11 cellular contexts compared by ENCODE assay signal in the genomic region with DNA sequence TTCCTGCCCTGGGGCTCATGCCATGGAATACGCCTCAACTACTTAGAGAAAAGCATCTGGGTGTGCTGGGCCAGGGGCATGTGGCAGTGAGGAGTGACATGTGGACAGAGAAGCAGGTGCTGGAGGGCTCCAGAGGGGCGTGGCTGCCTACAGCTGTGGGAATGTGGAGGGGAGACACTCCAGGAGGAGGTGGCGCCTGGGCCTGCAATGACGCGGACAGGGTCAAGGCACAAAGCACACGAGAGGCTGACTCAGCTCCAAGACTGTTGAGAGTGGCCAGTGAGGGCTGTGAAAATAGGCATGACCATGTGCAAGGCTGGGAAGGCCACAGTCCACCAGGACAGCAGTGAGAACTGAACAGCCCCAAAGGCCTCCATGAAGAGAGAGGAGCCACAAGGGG. TPM values are rescaled to one million over a fixed set of nuclear protein-coding genes. Genes with fewer than 3 reads are reported as not detected.
DNase-seq lines count a peak whose midpoint lies in the region; ATAC-seq and TF ChIP-seq lines count a peak whose summit lies in the region.
"Had no signal": no experiment of that assay in that cellular context is flagged by ENCODE, and none has a peak within 500 bp of the region (broad histone marks: within the 10 kb centered on the region; RNA-seq: fewer than 3 reads in every experiment).

No MANE protein-coding gene starts in this region.

- DNase-seq in DMS53 (lab: John Stamatoyannopoulos, UW) (peak; percentile 37), DMS53 treated with DMSO at 0.1 percent for 48 hours (lab: John Stamatoyannopoulos, UW; ENCODE audit: unreplicated experiment) (no peak), activated B cell treated with CpG ODN at 0.5 μM for 24 hours (no peak), left ventricle myocardium inferior (no peak), C1 segment of cervical spinal cord (lab: John Stamatoyannopoulos, UW) (no peak)
- DNase-seq in stimulated activated naive B cell treated with anti-CD40 and anti-IgM and Interleukin-4, amounts not matched to agents 10 μg/mL and 1 μg/mL and 100 μg/mL, for 72 hours, result no peak
- no peak for DNase-seq in central memory CD4-positive, alpha-beta T cell
- DNase-seq: NCI-H748 treated with DMSO at 0.1 percent for 48 hours had no signal

- peaks cover 81% of the 10 kb centered on the region for H3K4me1 Mint-ChIP-seq in activated B cell treated with CpG ODN at 0.5 μM for 24 hours
- peaks cover 59 to 80% of the 10 kb centered on the region in 2 donors for H3K4me1 Mint-ChIP-seq in stimulated activated naive B cell treated with anti-CD40 and anti-IgM and Interleukin-4, amounts not matched to agents 10 μg/mL and 1 μg/mL and 100 μg/mL, for 72 hours

- peaks cover 42% of the 10 kb centered on the region for H3K36me3 ChIP-seq in left ventricle myocardium inferior
- H3K36me3 ChIP-seq: ovary had no signal

- peak overlapping the region; percentile 80 for H3K4me3 Mint-ChIP-seq in activated B cell treated with CpG ODN at 0.5 μM for 24 hours
- peak overlapping the region; percentile 78 to 79 for H3K4me3 Mint-ChIP-seq in stimulated activated naive B cell treated with anti-CD40 and anti-IgM and Interleukin-4, amounts not matched to agents 10 μg/mL and 1 μg/mL and 100 μg/mL, for 72 hours

- ATAC-seq in activated B cell treated with CpG ODN at 0.5 μM for 24 hours (ENCODE audit: low read depth) (no peak), HG02678 (IDR thresholded peaks at IDR 0.05; ENCODE audit: unreplicated experiment) (no peak)
- ATAC-seq in stimulated activated naive B cell treated with anti-CD40 and anti-IgM and Interleukin-4, amounts not matched to agents 10 μg/mL and 1 μg/mL and 100 μg/mL, for 72 hours (replicated peaks), result no peak

- peaks cover 56% of the 10 kb centered on the region for H3K36me3 Mint-ChIP-seq in activated B cell treated with CpG ODN at 0.5 μM for 24 hours (ENCODE audit: low read depth)
- peaks cover 61 to 71% of the 10 kb centered on the region in 2 donors for H3K36me3 Mint-ChIP-seq in stimulated activated naive B cell treated with anti-CD40 and anti-IgM and Interleukin-4, amounts not matched to agents 10 μg/mL and 1 μg/mL and 100 μg/mL, for 72 hours

- H3K4me3 ChIP-seq in left ventricle myocardium inferior, result no peak overlapping the region
- H3K4me3 ChIP-seq: ovary had no signal

- H3K27me3 Mint-ChIP-seq in activated B cell treated with CpG ODN at 0.5 μM for 24 hours, result no peaks in the 10 kb centered on the region
- no peaks in the 10 kb centered on the region for H3K27me3 Mint-ChIP-seq in stimulated activated naive B cell treated with anti-CD40 and anti-IgM and Interleukin-4, amounts not matched to agents 10 μg/mL and 1 μg/mL and 100 μg/mL, for 72 hours

- peaks cover 4% of the 10 kb centered on the region for H3K9me3 Mint-ChIP-seq in activated B cell treated with CpG ODN at 0.5 μM for 24 hours
- peaks cover 7 to 8% of the 10 kb centered on the region in 2 donors for H3K9me3 Mint-ChIP-seq in stimulated activated naive B cell treated with anti-CD40 and anti-IgM and Interleukin-4, amounts not matched to agents 10 μg/mL and 1 μg/mL and 100 μg/mL, for 72 hours

- intact Hi-C loops in activated B cell treated with CpG ODN at 0.5 μM for 24 hours (cut with micrococcal nuclease), result loop anchor here (5.0 kb wide), 2 partner anchors 236 to 356 kb away; a partner anchor contains a TSS
- intact Hi-C loops in left ventricle myocardium inferior (cut with micrococcal nuclease), result no loop called here

- H3K9me3 ChIP-seq in left ventricle myocardium inferior (replicated peaks), result no peaks in the 10 kb centered on the region
- H3K9me3 ChIP-seq: ovary had no signal

- peaks cover 82% of the 10 kb centered on the region for H3K4me1 ChIP-seq in left ventricle myocardium inferior

- peak overlapping the region; percentile 93 for H3K27ac Mint-ChIP-seq in activated B cell treated with CpG ODN at 0.5 μM for 24 hours
- H3K27ac Mint-ChIP-seq in stimulated activated naive B cell treated with anti-CD40 and anti-IgM and Interleukin-4, amounts not matched to agents 10 μg/mL and 1 μg/mL and 100 μg/mL, for 72 hours, result peak overlapping the region; percentile 94

- POLR2A ChIA-PET in activated B cell treated with CpG ODN at 0.5 μM for 24 hours (lab: Charles Lee), result interaction anchor here (1.4 to 15.6 kb wide), 5 partner anchors 13 to 78 kb away, joined by 3 to 189 read pairs (median 8); a partner anchor contains a TSS

- TF ChIP-seq CTCF in activated B cell treated with CpG ODN at 0.5 μM for 24 hours (IDR thresholded peaks at IDR 0.05) (no peak), left ventricle myocardium inferior (IDR thresholded peaks at IDR 0.05; ENCODE audit: borderline replicate concordance) (no peak)

- CTCF ChIA-PET in activated B cell treated with CpG ODN at 0.5 μM for 24 hours (lab: Charles Lee), result interaction anchor here (1.0 to 4.4 kb wide), 4 partner anchors 16 to 73 kb away, joined by 3 to 35 read pairs (median 5); no protein-coding TSS in a partner anchor

- no peaks in the 10 kb centered on the region for H3K27me3 ChIP-seq in left ventricle myocardium inferior (ENCODE audit: low read depth)
- H3K27me3 ChIP-seq: ovary had no signal

- H3K27ac ChIP-seq in left ventricle myocardium inferior (replicated peaks), result peak overlapping the region; percentile 90
- H3K27ac ChIP-seq: 22Rv1 had no signal

RNA-seq across cellular contexts. Expression of a gene that starts 48.5 kb away (rescaled TPM):
- total RNA-seq in activated B cell treated with CpG ODN at 0.5 μM for 24 hours (not detected in 2 replicates), left ventricle myocardium inferior (6.4 TPM)

RNA-seq across cellular contexts. Expression of a gene that starts 50.5 kb away (rescaled TPM):
- 93.8 and 98.4 TPM in 2 replicates for total RNA-seq in activated B cell treated with CpG ODN at 0.5 μM for 24 hours
- total RNA-seq in left ventricle myocardium inferior, result 31.0 TPM

RNA-seq across cellular contexts. Expression of a gene that starts 53.4 kb away (rescaled TPM):
- total RNA-seq in activated B cell treated with CpG ODN at 0.5 μM for 24 hours (79.8 and 98.6 TPM in 2 replicates), left ventricle myocardium inferior (12.6 TPM)
